Comparison of ENCODE assay signal across 1 cellular context in the genomic region with DNA sequence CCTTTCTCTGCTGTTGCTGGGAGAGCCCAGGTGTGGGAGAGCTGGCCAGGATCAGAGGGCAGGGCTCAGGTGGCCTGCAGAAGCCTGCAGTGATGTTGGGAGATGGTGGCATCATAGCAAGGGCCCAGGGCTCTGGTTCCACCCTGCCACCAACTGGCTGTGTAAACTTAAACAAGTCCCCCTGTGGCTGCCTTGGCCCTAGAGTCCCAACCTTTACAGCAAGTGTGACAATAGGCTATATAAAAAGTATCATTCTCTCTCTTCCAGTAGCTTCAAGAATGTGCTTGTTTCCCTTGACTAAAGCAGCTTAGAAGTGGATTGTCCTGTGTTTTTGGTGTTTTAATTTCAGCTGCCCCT.
TF ChIP-seq lines count a peak whose summit lies in the region.

No MANE protein-coding gene starts in this region.

TF ChIP-seq in K562, 482 proteins besides CTCF, POLR2A, EP300 and RAD21 (continued from another document):
- TF ChIP-seq, protein P1, sequence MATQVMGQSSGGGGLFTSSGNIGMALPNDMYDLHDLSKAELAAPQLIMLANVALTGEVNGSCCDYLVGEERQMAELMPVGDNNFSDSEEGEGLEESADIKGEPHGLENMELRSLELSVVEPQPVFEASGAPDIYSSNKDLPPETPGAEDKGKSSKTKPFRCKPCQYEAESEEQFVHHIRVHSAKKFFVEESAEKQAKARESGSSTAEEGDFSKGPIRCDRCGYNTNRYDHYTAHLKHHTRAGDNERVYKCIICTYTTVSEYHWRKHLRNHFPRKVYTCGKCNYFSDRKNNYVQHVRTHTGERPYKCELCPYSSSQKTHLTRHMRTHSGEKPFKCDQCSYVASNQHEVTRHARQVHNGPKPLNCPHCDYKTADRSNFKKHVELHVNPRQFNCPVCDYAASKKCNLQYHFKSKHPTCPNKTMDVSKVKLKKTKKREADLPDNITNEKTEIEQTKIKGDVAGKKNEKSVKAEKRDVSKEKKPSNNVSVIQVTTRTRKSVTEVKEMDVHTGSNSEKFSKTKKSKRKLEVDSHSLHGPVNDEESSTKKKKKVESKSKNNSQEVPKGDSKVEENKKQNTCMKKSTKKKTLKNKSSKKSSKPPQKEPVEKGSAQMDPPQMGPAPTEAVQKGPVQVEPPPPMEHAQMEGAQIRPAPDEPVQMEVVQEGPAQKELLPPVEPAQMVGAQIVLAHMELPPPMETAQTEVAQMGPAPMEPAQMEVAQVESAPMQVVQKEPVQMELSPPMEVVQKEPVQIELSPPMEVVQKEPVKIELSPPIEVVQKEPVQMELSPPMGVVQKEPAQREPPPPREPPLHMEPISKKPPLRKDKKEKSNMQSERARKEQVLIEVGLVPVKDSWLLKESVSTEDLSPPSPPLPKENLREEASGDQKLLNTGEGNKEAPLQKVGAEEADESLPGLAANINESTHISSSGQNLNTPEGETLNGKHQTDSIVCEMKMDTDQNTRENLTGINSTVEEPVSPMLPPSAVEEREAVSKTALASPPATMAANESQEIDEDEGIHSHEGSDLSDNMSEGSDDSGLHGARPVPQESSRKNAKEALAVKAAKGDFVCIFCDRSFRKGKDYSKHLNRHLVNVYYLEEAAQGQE (CRISPR knock-in tag; IDR thresholded peaks at IDR 0.05; ENCODE audit: low read depth): no peak
- TF ChIP-seq TBL1XR1 (IDR thresholded peaks at IDR 0.05; ENCODE audit: low read length in 2 of 2): peak in 1 of 2 experiments; percentile 11; a peak in 1 of 4 replicates
TF ChIP-seq in K562: peak in this region for 8.
